ENCODE assay signal across 9 cellular contexts in genomic region chr22:37623075-37624016, GRCh38. TPM values are rescaled to one million over a fixed set of nuclear protein-coding genes. Genes with fewer than 3 reads are reported as not detected.
DNase-seq lines count a peak whose midpoint lies in the region; ATAC-seq and TF ChIP-seq lines count a peak whose summit lies in the region.
"Had no signal": no experiment of that assay in that cellular context is flagged by ENCODE, and none has a peak within 500 bp of the region (broad histone marks: within the 10 kb centered on the region; RNA-seq: fewer than 3 reads in every experiment).

No MANE protein-coding gene starts in this region.

- no peaks in the 10 kb centered on the region for H3K9me3 Mint-ChIP-seq in nephron progenitor cell

- TF ChIP-seq CTCF in epithelial cell of esophagus (IDR thresholded peaks at IDR 0.05; ENCODE audit: insufficient read depth, low read depth, low read length, missing control alignments) = peak; percentile 73
- peak; percentile 85 for TF ChIP-seq CTCF in nephron progenitor cell (IDR thresholded peaks at IDR 0.05)
- TF ChIP-seq CTCF in thyroid gland (IDR thresholded peaks at IDR 0.05) = peak; percentile 43 to 90 (median 58)

- no peak overlapping the region for H3K4me3 Mint-ChIP-seq in nephron progenitor cell

- no peaks in the 10 kb centered on the region for H3K27me3 ChIP-seq in thyroid gland

- H3K27ac ChIP-seq in thyroid gland = no peak overlapping the region

- H3K27me3 Mint-ChIP-seq in nephron progenitor cell (ENCODE audit: low read depth, poor library complexity) = no peaks in the 10 kb centered on the region

- H3K27ac Mint-ChIP-seq in nephron progenitor cell = peak overlapping the region; percentile 77

- H3K4me1 Mint-ChIP-seq in nephron progenitor cell = peaks cover 22% of the 10 kb centered on the region

- TF ChIP-seq POLR2A in thyroid gland (IDR thresholded peaks at IDR 0.05) = no peak

- peaks cover 18 to 25% of the 10 kb centered on the region in 2 donors for H3K36me3 ChIP-seq in thyroid gland

- peak; percentile 41 for ATAC-seq in Right ventricle myocardium inferior
- ATAC-seq in GM19351 (IDR thresholded peaks at IDR 0.05; ENCODE audit: unreplicated experiment) = no peak

- H3K4me1 ChIP-seq in thyroid gland = peaks cover 0 to 21% of the 10 kb centered on the region in 2 donors

- WGBS in thyroid gland, 2 donors = 29 to 74% methylated on average over 3 to 19 of the region's 22 CpGs

- H3K36me3 Mint-ChIP-seq in nephron progenitor cell (ENCODE audit: low read depth) = peaks cover 16% of the 10 kb centered on the region

- no peak overlapping the region for H3K4me3 ChIP-seq in epithelial cell of esophagus (ENCODE audit: low read length)
- H3K4me3 ChIP-seq in thyroid gland (replicated peaks in 1 of 3) = no peak overlapping the region

- DNase-seq in Right ventricle myocardium inferior (ENCODE audit: missing footprints) = peak; percentile 81
- DNase-seq in cardiac septum (ENCODE audit: low spot score) = no peak
- DNase-seq in NOMO-1 treated with dmso at 0.1 percent for 144 hours (lab: John Stamatoyannopoulos, UW; ENCODE audit: unreplicated experiment) = peak; percentile 45
- peak; percentile 68 for DNase-seq in activated T-cell treated with anti-CD3 and anti-CD28 coated beads for 4 hours
- DNase-seq in epithelial cell of esophagus (ENCODE audit: low read depth) = peak; percentile 49
- DNase-seq in nephron progenitor cell = peak; percentile 86
- peak; percentile 52 to 55 for DNase-seq in thyroid gland

- intact Hi-C loops in Right ventricle myocardium inferior (cut with DNase I) = no loop called here
- intact Hi-C loops in cardiac septum (cut with DNase I) = loop anchor here (5.0 kb wide), 1 partner anchor 59 kb away; no protein-coding TSS in a partner anchor
- intact Hi-C loops in thyroid gland (cut with DNase I) = no loop called here

- no peaks in the 10 kb centered on the region for H3K9me3 ChIP-seq in thyroid gland

RNA-seq across cellular contexts. Expression of gene GGA1, which starts 14.7 kb away (rescaled TPM):
- total RNA-seq in Right ventricle myocardium inferior (26.7 TPM), cardiac septum (32.5 TPM), thyroid gland (10 to 100 TPM; 46.2 to 90.5 (median 60.4) TPM)

RNA-seq across cellular contexts. Expression of gene SH3BP1, which starts 16.1 kb away (rescaled TPM):
- 1.5 TPM for total RNA-seq in Right ventricle myocardium inferior
- 2.3 TPM for total RNA-seq in cardiac septum
- 10 to 100 TPM in 1 of 4 donors, 1 to 10 TPM in 2, under 1 TPM in 1; 0.81 to 10.1 (median 3.3) TPM for total RNA-seq in thyroid gland

RNA-seq across cellular contexts. Expression of gene PDXP, which starts 35.2 kb away (rescaled TPM):
- total RNA-seq in Right ventricle myocardium inferior (21.4 TPM), cardiac septum (24.1 TPM), thyroid gland (10 to 100 TPM in 3 of 4 donors, 1 to 10 TPM in 1; 4.2 to 15.8 (median 12.3) TPM)

RNA-seq across cellular contexts. Expression of gene LGALS2, which starts 43.5 kb away (rescaled TPM):
- total RNA-seq in Right ventricle myocardium inferior (0.60 TPM), cardiac septum (not detected), thyroid gland (not detected)
- total RNA-seq: pulmonary artery endothelial cell had no signal

RNA-seq across cellular contexts. Expression of gene LGALS1, which starts 52.1 kb away (rescaled TPM):
- total RNA-seq in Right ventricle myocardium inferior (1,345 TPM), cardiac septum (1,015 TPM), thyroid gland (100 to 1,000 TPM; 146 to 212 (median 188) TPM)
